In genomic region chr4:24032371-24032989, GRCh38 we compare ENCODE assay signal across 9 cellular contexts.
DNase-seq lines count a peak whose midpoint lies in the region; ATAC-seq and TF ChIP-seq lines count a peak whose summit lies in the region.
"Had no signal": no experiment of that assay in that cellular context is flagged by ENCODE, and none has a peak within 500 bp of the region (broad histone marks: within the 10 kb centered on the region; RNA-seq: fewer than 3 reads in every experiment).

No MANE protein-coding gene starts in this region.

- H3K4me3 ChIP-seq in Peyer's patch (no peak overlapping the region), coronary artery (no peak overlapping the region)
- H3K4me3 ChIP-seq: dorsolateral prefrontal cortex had no signal

- no peaks in the 10 kb centered on the region for H3K4me1 ChIP-seq in Peyer's patch

- no peaks in the 10 kb centered on the region for H3K27me3 ChIP-seq in Peyer's patch
- H3K27me3 ChIP-seq: dorsolateral prefrontal cortex had no signal

- H3K9me3 ChIP-seq in Peyer's patch = no peaks in the 10 kb centered on the region

- no peak for ATAC-seq in GM21825 (IDR thresholded peaks at IDR 0.05; ENCODE audit: unreplicated experiment)

- TF ChIP-seq CTCF in GM20000 (IDR thresholded peaks at IDR 0.05; ENCODE audit: extremely low read depth, missing control alignments) (peak; percentile 31), Peyer's patch (IDR thresholded peaks at IDR 0.05) (peak in 4 of 6 experiments; percentile 10 to 37 (median 32)), coronary artery (IDR thresholded peaks at IDR 0.05) (no peak)

- H3K27ac ChIP-seq in Peyer's patch (no peak overlapping the region), coronary artery (no peak overlapping the region)
- H3K27ac ChIP-seq: dorsolateral prefrontal cortex had no signal

- no peaks in the 10 kb centered on the region for H3K36me3 ChIP-seq in Peyer's patch

- DNase-seq in A172 (ENCODE audit: low spot score) (peak; percentile 13), GM20000 (ENCODE audit: low spot score) (peak; percentile 2), Peyer's patch (no peak), iPS DF 19.7 (ENCODE audit: low read depth, low spot score) (peak; percentile 3), T-helper 9 cell (no peak), coronary artery (ENCODE audit: low spot score) (no peak), LoVo (ENCODE audit: low spot score) (no peak)
- DNase-seq: dorsolateral prefrontal cortex had no signal

- TF ChIP-seq POLR2A in Peyer's patch (IDR thresholded peaks at IDR 0.05) = no peak

Comparison
In these comparisons a context has a peak if more than half of its experiments do, and no peak if none do; other contexts are left out.
1. DNase-seq: peak in A172 (single experiment), GM20000 (single experiment) and iPS DF 19.7 (single experiment); none in Peyer's patch (0 of 3), T-helper 9 cell (single experiment), coronary artery (single experiment) and LoVo (single experiment).